ENCODE assay signal across 18 cellular contexts in the genomic region with DNA sequence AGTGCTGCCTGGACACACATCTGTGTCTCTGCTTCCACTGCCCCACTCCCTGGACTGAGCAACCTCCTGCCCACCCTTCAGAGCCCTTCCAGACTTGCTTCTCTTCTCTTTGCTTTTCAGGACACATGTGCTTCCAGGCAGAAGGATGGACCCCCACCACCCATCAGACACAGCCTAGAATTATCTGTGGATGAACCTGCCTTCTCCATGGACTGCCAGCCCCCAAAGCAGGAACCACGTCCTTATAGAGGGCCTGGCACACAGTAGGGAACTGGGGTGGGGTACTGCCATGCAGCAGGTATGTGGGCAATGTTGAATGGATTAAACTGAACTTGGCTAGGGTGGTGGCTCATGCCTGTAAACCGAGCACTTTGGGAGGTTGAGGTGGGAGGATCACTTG. TPM values are rescaled to one million over a fixed set of nuclear protein-coding genes. Genes with fewer than 3 reads are reported as not detected.
DNase-seq lines count a peak whose midpoint lies in the region; ATAC-seq and TF ChIP-seq lines count a peak whose summit lies in the region.
"Had no signal": no experiment of that assay in that cellular context is flagged by ENCODE, and none has a peak within 500 bp of the region (broad histone marks: within the 10 kb centered on the region; RNA-seq: fewer than 3 reads in every experiment).

No MANE protein-coding gene starts in this region.

- in situ Hi-C loops in IMR-90 (cut with MboI; ENCODE audit: low sequenced_read_pairs): no loop called here

- H3K23ac ChIP-seq in IMR-90 (ENCODE audit: low read depth, low read length): peak overlapping the region; percentile 16; the same call in 1 of the 2 replicates
- H3K23ac ChIP-seq in neuronal stem cell (ENCODE audit: low read depth, low read length, poor library complexity): no peak overlapping the region

- peak overlapping the region; percentile 81 for H2BK20ac ChIP-seq in IMR-90 (ENCODE audit: low read depth, low read length)

- H3K4ac ChIP-seq in IMR-90 (ENCODE audit: low read depth, low read length) (peak overlapping the region; percentile 88), neuronal stem cell (ENCODE audit: low read length) (no peak overlapping the region)

- 100% methylated on average over 1 of the region's 2 CpGs; no CpG with 5 or more reads in 1 of the 2 experiments for WGBS in IMR-90 (ENCODE audit: extremely low coverage in 2 of 2, insufficient read length in 1 of 2), 2 experiments
- no CpG with 5 or more reads among the region's 2 CpGs for WGBS in neuronal stem cell (ENCODE audit: extremely low coverage in 2 of 2, insufficient read length in 2 of 2, insufficient replicate concordance in 1 of 2), 2 donors

- H3K27me3 Mint-ChIP-seq in WTC11 (ENCODE audit: low read depth): peaks cover 28% of the 10 kb centered on the region

- ATAC-seq in IMR-90 (ENCODE audit: low read depth) (no peak), HG02840 (IDR thresholded peaks at IDR 0.05; ENCODE audit: low FRiP score, unreplicated experiment) (no peak), WTC11 (no peak)

- H3K36me3 ChIP-seq in IMR-90 (ENCODE audit: control insufficient read depth, insufficient read depth, low read length) (0 out of 2 replicates have a peak, but pooled peaks cover 2% of the 10 kb centered on the region), neuronal stem cell (replicated peaks in 1 of 2; ENCODE audit: control insufficient read depth in 2 of 2, insufficient read depth in 2 of 2, low read length in 2 of 2) (no peaks in the 10 kb centered on the region), tibial artery (no peaks in the 10 kb centered on the region)

- no peak overlapping the region for H3K4me3 Mint-ChIP-seq in WTC11

- H2AFZ ChIP-seq in IMR-90 (replicated peaks; ENCODE audit: low read length, poor library complexity) (no peak overlapping the region), neuronal stem cell (ENCODE audit: low read length) (no peak overlapping the region)

- peaks cover 3 to 24% of the 10 kb centered on the region in 2 experiments; a peak in 3 of 4 replicates for H3K79me1 ChIP-seq in IMR-90 (ENCODE audit: low read depth in 1 of 2, low read length in 2 of 2)
- no peaks in the 10 kb centered on the region for H3K79me1 ChIP-seq in neuronal stem cell (ENCODE audit: low read depth, low read length)

- TF ChIP-seq POLR2A in IMR-90 (IDR thresholded peaks at IDR 0.05; ENCODE audit: low read depth, low read length): no peak

- TF ChIP-seq RAD21 in IMR-90 (IDR thresholded peaks at IDR 0.05; ENCODE audit: low read length): no peak

- H3K9me3 Mint-ChIP-seq in WTC11: no peaks in the 10 kb centered on the region

- H2BK12ac ChIP-seq in neuronal stem cell (ENCODE audit: low read length): no peak overlapping the region

- intact Hi-C loops in IMR-90 (cut with micrococcal nuclease): no loop called here
- intact Hi-C loops in dorsolateral prefrontal cortex (cut with DNase I): no loop called here
- intact Hi-C loops in tibial artery (cut with DNase I; ENCODE audit: low total_unique reads): no loop called here

- CTCF ChIA-PET in IMR-90 (lab: Yijun Ruan, JAX) (no interaction called here), WTC11 (lab: Charles Lee) (no interaction called here)

- peak overlapping the region; percentile 55 for H4K5ac ChIP-seq in IMR-90 (ENCODE audit: low read depth, low read length)

- no peak overlapping the region for H3K56ac ChIP-seq in IMR-90 (ENCODE audit: extremely low read depth, insufficient read depth, low read length)

- H2BK5ac ChIP-seq in IMR-90 (ENCODE audit: low read depth, low read length, poor library complexity, severe bottlenecking) (peak overlapping the region; percentile 38), neuronal stem cell (ENCODE audit: low read length) (no peak overlapping the region)

- H3K27ac ChIP-seq in IMR-90 (ENCODE audit: insufficient read depth, low read length) (no peak overlapping the region), dorsolateral prefrontal cortex (peak overlapping the region in 32 of 59 donors; percentile 9 to 99 (median 58)), neuronal stem cell (replicated peaks; ENCODE audit: low read length) (no peak overlapping the region), tibial artery (peak overlapping the region; percentile 92 to 95)
- H3K27ac ChIP-seq: KMS-11, RWPE1 had no signal

- H4K91ac ChIP-seq in IMR-90 (ENCODE audit: insufficient read depth, low read depth, low read length) (peak overlapping the region; percentile 90), neuronal stem cell (ENCODE audit: low read depth, low read length, poor library complexity) (peak overlapping the region; percentile 76)

- H3K4me2 ChIP-seq in IMR-90 (ENCODE audit: low read depth, low read length): no peak overlapping the region
- no peak overlapping the region for H3K4me2 ChIP-seq in neuronal stem cell (ENCODE audit: insufficient read depth, low read length, poor library complexity, severe bottlenecking)
- H3K4me2 ChIP-seq: KMS-11 had no signal

- H2BK120ac ChIP-seq in IMR-90 (ENCODE audit: low read depth, low read length): peak overlapping the region; percentile 85
- H2BK120ac ChIP-seq in neuronal stem cell (ENCODE audit: low read depth, low read length): no peak overlapping the region

- POLR2A ChIA-PET in IMR-90 (lab: Charles Lee; ENCODE audit: unreplicated experiment): no interaction called here
- POLR2A ChIA-PET in WTC11 (lab: Charles Lee): no interaction called here

- dilution Hi-C loops in IMR-90 (cut with HindIII; ENCODE audit: low sequenced_read_pairs, unreplicated experiment): no loop called here

- peak overlapping the region; percentile 50 for H3K18ac ChIP-seq in IMR-90 (ENCODE audit: low read depth, low read length)
- peak overlapping the region; percentile 54 for H3K18ac ChIP-seq in neuronal stem cell (ENCODE audit: low read length)

- no peak overlapping the region for H2AK9ac ChIP-seq in IMR-90 (replicated peaks; ENCODE audit: low read depth, low read length, poor library complexity)

- peaks cover 25% of the 10 kb centered on the region for H3K4me1 Mint-ChIP-seq in WTC11

- no peaks in the 10 kb centered on the region for H3K36me3 Mint-ChIP-seq in WTC11

- H3K4me3 ChIP-seq in IMR-90 (ENCODE audit: insufficient read depth, low read depth, low read length) (no peak overlapping the region), dorsolateral prefrontal cortex (no peak overlapping the region), neuronal stem cell (ENCODE audit: low read length in 2 of 2) (no peak overlapping the region), tibial artery (no peak overlapping the region)

- H3K27ac Mint-ChIP-seq in WTC11: no peak overlapping the region

- no peaks in the 10 kb centered on the region for H3K9me3 ChIP-seq in IMR-90 (ENCODE audit: control insufficient read depth, insufficient read depth, low read length)
- no peaks in the 10 kb centered on the region for H3K9me3 ChIP-seq in neuronal stem cell (replicated peaks in 1 of 2; ENCODE audit: control insufficient read depth in 2 of 2, insufficient read depth in 1 of 2, low read depth in 1 of 2, low read length in 2 of 2)
- no peaks in the 10 kb centered on the region for H3K9me3 ChIP-seq in tibial artery

- H4K20me1 ChIP-seq in IMR-90 (ENCODE audit: insufficient read depth, low read length): no peaks in the 10 kb centered on the region

- H3K14ac ChIP-seq in IMR-90 (replicated peaks; ENCODE audit: low read depth, low read length) (peak overlapping the region; percentile 74), neuronal stem cell (ENCODE audit: low read length) (no peak overlapping the region)

- H4K8ac ChIP-seq in IMR-90 (ENCODE audit: low read depth in 2 of 2, low read length in 2 of 2): peak overlapping the region in 1 of 2 experiments; percentile 35; a peak in 2 of 4 replicates
- H4K8ac ChIP-seq in neuronal stem cell (ENCODE audit: low read depth, low read length): no peak overlapping the region

- TF ChIP-seq CTCF in IMR-90 (conservative IDR thresholded peaks at IDR 0.05; ENCODE audit: low read depth, low read length) (no peak), dorsolateral prefrontal cortex (IDR thresholded peaks at IDR 0.05 in 54 of 56, conservative IDR thresholded peaks at IDR 0.05 in 2 of 56; ENCODE audit: low read depth in 1 of 56, partially characterized antibody in 56 of 56) (no peak), tibial artery (IDR thresholded peaks at IDR 0.05) (no peak), WTC11 (IDR thresholded peaks at IDR 0.05) (no peak)

- H3K4me1 ChIP-seq in IMR-90 (ENCODE audit: control insufficient read depth, insufficient read depth, low read length): peaks cover 35% of the 10 kb centered on the region
- H3K4me1 ChIP-seq in neuronal stem cell (ENCODE audit: control insufficient read depth in 2 of 2, insufficient read depth in 1 of 2, low read depth in 1 of 2, low read length in 2 of 2): peaks cover 0 to 9% of the 10 kb centered on the region in 2 donors
- peaks cover 0 to 90% (median 34%) of the 10 kb centered on the region in 4 donors for H3K4me1 ChIP-seq in tibial artery

- H3K9me1 ChIP-seq in IMR-90 (ENCODE audit: insufficient read depth, low read length): peaks cover 15% of the 10 kb centered on the region

- H2AK5ac ChIP-seq in IMR-90 (ENCODE audit: low read depth, low read length): peak overlapping the region; percentile 92
- no peak overlapping the region for H2AK5ac ChIP-seq in neuronal stem cell (ENCODE audit: low read depth, low read length)

- no peak for DNase-seq in IMR-90
- peak in 1 of 10 donors; percentile 21 for DNase-seq in dorsolateral prefrontal cortex
- no peak for DNase-seq in neuronal stem cell (ENCODE audit: low spot score)
- DNase-seq in tibial artery: peak in 1 of 2 donors; percentile 29
- DNase-seq in NOMO-1 (lab: John Stamatoyannopoulos, UW; ENCODE audit: unreplicated experiment in 2 of 2): no peak
- DNase-seq in WTC11 (ENCODE audit: low spot score): no peak
- DNase-seq: C1 segment of cervical spinal cord, DMS79 treated with DMSO at 0.1 percent for 48 hours, NCI-H1092, NCI-H146, NCI-H2081, NCI-H748 treated with DMSO at 0.1 percent for 48 hours had no signal

- H3K9ac ChIP-seq in IMR-90 (ENCODE audit: low read depth, low read length) (no peak overlapping the region), neuronal stem cell (ENCODE audit: low read depth, low read length, poor library complexity) (peak overlapping the region; percentile 2)
- H3K9ac ChIP-seq: KMS-11 had no signal

- H2BK15ac ChIP-seq in IMR-90 (ENCODE audit: low read depth, low read length) (peak overlapping the region; percentile 79; the same call in 2 of the 3 replicates), neuronal stem cell (ENCODE audit: low read length) (no peak overlapping the region)

- H3K27me3 ChIP-seq in IMR-90 (ENCODE audit: control insufficient read depth, insufficient read depth, low read length) (no peaks in the 10 kb centered on the region), dorsolateral prefrontal cortex (peaks cover 0 to 10% (median 0%) of the 10 kb centered on the region in 45 donors), neuronal stem cell (ENCODE audit: control insufficient read depth in 3 of 3, insufficient read depth in 3 of 3, low read depth in 1 of 3, low read length in 3 of 3) (peaks cover 0 to 41% (median 7%) of the 10 kb centered on the region in 3 experiments), tibial artery (no peaks in the 10 kb centered on the region)

- no TSS peak for BruUV-seq in IMR-90 (replicated peaks; lab: Mats Ljungman, UMichigan)

RNA-seq across cellular contexts. Expression of gene KIAA1755, which starts 3.6 kb away (rescaled TPM):
- total RNA-seq in IMR-90 (2012; rRNA removed) (2.2 and 2.5 TPM in 2 replicates), dorsolateral prefrontal cortex (100 to 1,000 TPM in 6 of 120 experiments, 10 to 100 TPM in 114; 19.2 to 129 (median 51.1) TPM), WTC11 (2021) (0.16 to 0.50 TPM (median 0.27 TPM) in 3 replicates)
- polyA plus RNA-seq in IMR-90 (2012; rRNA removed): 4.7 and 5.1 TPM in 2 replicates
- polyA plus RNA-seq in IMR-90 (2012; cell fraction: cytosol; rRNA removed): 1.7 and 2.4 TPM in 2 replicates
- 18.1 and 26.1 TPM in 2 replicates for polyA plus RNA-seq in IMR-90 (2012; cell fraction: nucleus; rRNA removed; ENCODE audit: low replicate concordance)
- 0.33 TPM for polyA plus RNA-seq in neuronal stem cell (2013, experiment 1 of 2)
- polyA plus RNA-seq in neuronal stem cell (2013, experiment 2 of 2): 0.21 TPM
- total RNA-seq: A673, G401, NCI-H460 had no signal

RNA-seq across cellular contexts. Expression of gene BPI, which starts 47.0 kb away (rescaled TPM):
- total RNA-seq in IMR-90 (2012; rRNA removed): not detected in 2 replicates
- 0.05 and 0.06 TPM in 2 replicates for polyA plus RNA-seq in IMR-90 (2012; rRNA removed)
- 0.10 TPM in 1 of 2 replicates, not detected in the other for polyA plus RNA-seq in IMR-90 (2012; cell fraction: cytosol; rRNA removed)
- polyA plus RNA-seq in IMR-90 (2012; cell fraction: nucleus; rRNA removed; ENCODE audit: low replicate concordance): 0.03 and 0.09 TPM in 2 replicates
- total RNA-seq in dorsolateral prefrontal cortex: 1 to 10 TPM in 4 of 120 experiments, under 1 TPM in 11, not detected in 105; 0.23 to 1.5 (median 0.42) TPM
- polyA plus RNA-seq in neuronal stem cell (2013, experiment 1 of 2): not detected
- polyA plus RNA-seq in neuronal stem cell (2013, experiment 2 of 2): not detected
- not detected in 3 replicates for total RNA-seq in WTC11 (2021)
- total RNA-seq: A673, G401, NCI-H460 had no signal

Comparison
In these comparisons a context has a peak if more than half of its experiments do, and no peak if none do; other contexts are left out.
1. H3K27ac ChIP-seq: peak in dorsolateral prefrontal cortex (32 of 59) and tibial artery (2 of 2); none in IMR-90 (single experiment) and neuronal stem cell (single experiment).